Comparison of ENCODE assay signal across 31 cellular contexts in genomic region chr12:128982134-128982533, GRCh38.
"Had no signal": no experiment of that assay in that cellular context is flagged by ENCODE, and none has a peak within 500 bp of the region (broad histone marks: within the 10 kb centered on the region; RNA-seq: fewer than 3 reads in every experiment).

No MANE protein-coding gene starts in this region.

- H3K4me3 ChIP-seq: coronary artery, dorsolateral prefrontal cortex, heart left ventricle had no signal

- H3K36me3 Mint-ChIP-seq: activated naive CD4-positive, alpha-beta T cell treated with anti-CD3 and anti-CD28 coated beads, Interleukin-2, amount 10 ng/mL, durations not matched to agents 7 days and 5 days; activated naive CD4-positive, alpha-beta T cell treated with anti-CD3 and anti-CD28 coated beads, Interleukin-2, amount 50 U/mL, for 72 hours; activated naive CD8-positive, alpha-beta T cell treated with anti-CD3 and anti-CD28 coated beads, Interleukin-2, amount 10 ng/mL, durations not matched to agents 7 days and 5 days had no signal

- H3K4me1 ChIP-seq: heart left ventricle had no signal

- H3K27me3 Mint-ChIP-seq: activated CD4-positive, alpha-beta memory T cell treated with anti-CD3 and anti-CD28 coated beads, Interleukin-2, amount 10 ng/mL, durations not matched to agents 7 days and 5 days; activated naive CD4-positive, alpha-beta T cell treated with anti-CD3 and anti-CD28 coated beads, Interleukin-2, amount 10 ng/mL, durations not matched to agents 7 days and 5 days had no signal

- H3K9me3 Mint-ChIP-seq: activated CD4-positive, alpha-beta T cell treated with anti-CD3 and anti-CD28 coated beads, Interleukin-2, amount 10 ng/mL, durations not matched to agents 7 days and 5 days; activated naive CD4-positive, alpha-beta T cell treated with anti-CD3 and anti-CD28 coated beads, Interleukin-2, amount 50 U/mL, for 72 hours; activated naive CD8-positive, alpha-beta T cell treated with anti-CD3 and anti-CD28 coated beads, Interleukin-2, amount 10 ng/mL, durations not matched to agents 7 days and 5 days; activated T-cell treated with anti-CD3 and anti-CD28 coated beads, Interleukin-2, amount 50 U/mL, for 24 hours; central memory CD8-positive, alpha-beta T cell; dendritic cell treated with granulocyte-macrophage colony-stimulating factor and Interleukin-4, amounts not matched to agents 40 ng/mL and 50 ng/mL, for 4 days; endodermal cell; T-helper 2 cell treated with Interferon-gamma antibody and Interleukin-4, amounts not matched to agents 5 μg/mL and 100 μg/mL, for 36 hours had no signal

- H3K4me3 Mint-ChIP-seq: activated CD4-positive, alpha-beta memory T cell treated with anti-CD3 and anti-CD28 coated beads, Interleukin-2, amount 10 ng/mL, durations not matched to agents 7 days and 5 days; activated CD4-positive, alpha-beta T cell treated with anti-CD3 and anti-CD28 coated beads, Interleukin-2, amount 10 ng/mL, durations not matched to agents 7 days and 5 days; activated naive CD4-positive, alpha-beta T cell treated with anti-CD3 and anti-CD28 coated beads, Interleukin-2, amount 10 ng/mL, durations not matched to agents 7 days and 5 days; activated naive CD8-positive, alpha-beta T cell treated with anti-CD3 and anti-CD28 coated beads, Interleukin-2, amount 10 ng/mL, durations not matched to agents 7 days and 5 days; activated T-cell treated with anti-CD3 and anti-CD28 coated beads, Interleukin-2, amount 50 U/mL, for 24 hours; activated T-cell treated with anti-CD3 and anti-CD28 coated beads, Interleukin-2, amount 50 U/mL, for 72 hours; central memory CD8-positive, alpha-beta T cell; dendritic cell treated with granulocyte-macrophage colony-stimulating factor and Interleukin-4, amounts not matched to agents 40 ng/mL and 50 ng/mL, for 4 days; endodermal cell; T-helper 17 cell; T-helper 2 cell treated with Interferon-gamma antibody and Interleukin-4, amounts not matched to agents 5 μg/mL and 100 μg/mL, for 36 hours had no signal

- H3K9me3 ChIP-seq: heart left ventricle had no signal

- H3K36me3 ChIP-seq: brain microvascular endothelial cell, heart left ventricle, WERI-Rb-1 had no signal

- H3K4me1 Mint-ChIP-seq: activated CD4-positive, alpha-beta memory T cell treated with anti-CD3 and anti-CD28 coated beads, Interleukin-2, amount 10 ng/mL, durations not matched to agents 7 days and 5 days; activated CD4-positive, alpha-beta T cell treated with anti-CD3 and anti-CD28 coated beads, Interleukin-2, amount 10 ng/mL, durations not matched to agents 7 days and 5 days; activated naive CD4-positive, alpha-beta T cell treated with anti-CD3 and anti-CD28 coated beads, Interleukin-2, amount 10 ng/mL, durations not matched to agents 7 days and 5 days; activated naive CD8-positive, alpha-beta T cell treated with anti-CD3 and anti-CD28 coated beads, Interleukin-2, amount 10 ng/mL, durations not matched to agents 7 days and 5 days; central memory CD8-positive, alpha-beta T cell; T-helper 17 cell had no signal

- H3K27ac ChIP-seq: brain microvascular endothelial cell, coronary artery, dorsolateral prefrontal cortex, heart left ventricle, WERI-Rb-1 had no signal

- H3K27me3 ChIP-seq: brain microvascular endothelial cell had no signal

- ATAC-seq: activated naive CD4-positive, alpha-beta T cell treated with anti-CD3 and anti-CD28 coated beads, Interleukin-2, amount 50 U/mL, for 72 hours; activated T-cell treated with anti-CD3 and anti-CD28 coated beads, Interleukin-2, amount 50 U/mL, for 72 hours; esophagus mucosa; heart left ventricle; T-helper 17 cell had no signal

- DNase-seq: activated CD4-positive, alpha-beta memory T cell treated with anti-CD3 and anti-CD28 coated beads, Interleukin-2, amount 10 ng/mL, durations not matched to agents 7 days and 5 days; activated CD4-positive, alpha-beta T cell treated with anti-CD3 and anti-CD28 coated beads for 4 hours; activated CD4-positive, alpha-beta T cell treated with anti-CD3 and anti-CD28 coated beads, Interleukin-2, amount 10 ng/mL, durations not matched to agents 7 days and 5 days; activated CD4-positive, alpha-beta T cell treated with anti-CD3 and anti-CD28 coated beads, Interleukin-2, amount 50 U/mL, for 4 hours; activated CD4-positive, CD25-positive, alpha-beta regulatory T cell; activated CD4-positive, CD25-positive, alpha-beta regulatory T cell treated with anti-CD3 and anti-CD28 coated beads, Interleukin-2, amount 50 U/mL, for 72 hours; activated CD8-positive, alpha-beta memory T cell treated with anti-CD3 and anti-CD28 coated beads, Interleukin-2, amount 50 U/mL, for 48 hours; activated gamma-delta T cell; activated naive CD4-positive, alpha-beta T cell; activated naive CD4-positive, alpha-beta T cell treated with anti-CD3 and anti-CD28 coated beads, Interleukin-2, amount 10 ng/mL, durations not matched to agents 7 days and 5 days; activated naive CD8-positive, alpha-beta T cell treated with anti-CD3 and anti-CD28 coated beads, Interleukin-2, amount 10 ng/mL, durations not matched to agents 7 days and 5 days; activated T-cell treated with anti-CD3 and anti-CD28 coated beads for 4 hours; activated T-cell treated with anti-CD3 and anti-CD28 coated beads, Interleukin-2, amount 50 U/mL, for 24 hours; activated T-cell treated with anti-CD3 and anti-CD28 coated beads, Interleukin-2, amount 50 U/mL, for 72 hours; brain microvascular endothelial cell; dorsolateral prefrontal cortex; effector memory CD4-positive, alpha-beta T cell; endodermal cell; foreskin fibroblast; glutamatergic neuron; heart left ventricle; T-helper 1 cell; T-helper 17 cell; T1000; WERI-Rb-1 had no signal

- H3K27ac Mint-ChIP-seq: activated CD4-positive, alpha-beta memory T cell treated with anti-CD3 and anti-CD28 coated beads, Interleukin-2, amount 10 ng/mL, durations not matched to agents 7 days and 5 days; activated CD4-positive, alpha-beta T cell treated with anti-CD3 and anti-CD28 coated beads, Interleukin-2, amount 10 ng/mL, durations not matched to agents 7 days and 5 days; activated naive CD4-positive, alpha-beta T cell treated with anti-CD3 and anti-CD28 coated beads, Interleukin-2, amount 10 ng/mL, durations not matched to agents 7 days and 5 days; activated naive CD4-positive, alpha-beta T cell treated with anti-CD3 and anti-CD28 coated beads, Interleukin-2, amount 50 U/mL, for 72 hours; activated naive CD8-positive, alpha-beta T cell treated with anti-CD3 and anti-CD28 coated beads, Interleukin-2, amount 10 ng/mL, durations not matched to agents 7 days and 5 days; activated T-cell treated with anti-CD3 and anti-CD28 coated beads, Interleukin-2, amount 50 U/mL, for 24 hours; activated T-cell treated with anti-CD3 and anti-CD28 coated beads, Interleukin-2, amount 50 U/mL, for 72 hours; dendritic cell treated with granulocyte-macrophage colony-stimulating factor and Interleukin-4, amounts not matched to agents 40 ng/mL and 50 ng/mL, for 4 days; endodermal cell; T-helper 17 cell; T-helper 2 cell treated with Interferon-gamma antibody and Interleukin-4, amounts not matched to agents 5 μg/mL and 100 μg/mL, for 36 hours had no signal
